In genomic region chr6:137755284-137755683, GRCh38 we compare ENCODE assay signal across 20 cellular contexts.
"Had no signal": no experiment of that assay in that cellular context is flagged by ENCODE, and none has a peak within 500 bp of the region (broad histone marks: within the 10 kb centered on the region; RNA-seq: fewer than 3 reads in every experiment).

No MANE protein-coding gene starts in this region.

- FAIRE-seq: endometrium, kidney had no signal

- H3K27ac ChIP-seq: ascending aorta, coronary artery, gastrocnemius medialis, sigmoid colon, suprapubic skin had no signal

- H3K9me3 ChIP-seq: ascending aorta, gastrocnemius medialis, left lung, sigmoid colon, suprapubic skin had no signal

- H3K4me3 ChIP-seq: ascending aorta, coronary artery, gastrocnemius medialis, left lung, sigmoid colon, suprapubic skin had no signal

- ATAC-seq: activated CD4-positive, CD25-positive, alpha-beta regulatory T cell treated with anti-CD3 and anti-CD28 coated beads, Interleukin-2, amount 50 U/mL, for 24 hours; activated CD8-positive, alpha-beta T cell treated with anti-CD3 and anti-CD28 coated beads, Interleukin-2, amount 10 ng/mL, durations not matched to agents 7 days and 5 days; activated T-cell treated with anti-CD3 and anti-CD28 coated beads, Interleukin-2, amount 50 U/mL, for 4 hours; gastrocnemius medialis; left lung had no signal

- DNase-seq: activated CD4-positive, alpha-beta T cell treated with anti-CD3 and anti-CD28 coated beads, Interleukin-2, amount 10 ng/mL, durations not matched to agents 7 days and 5 days; activated CD8-positive, alpha-beta T cell treated with anti-CD3 and anti-CD28 coated beads, Interleukin-2, amount 10 ng/mL, durations not matched to agents 7 days and 5 days; activated effector memory CD4-positive, alpha-beta T cell treated with Interleukin-2 at 50 U/mL for 16 hours; activated T-cell treated with anti-CD3 and anti-CD28 coated beads, Interleukin-2, amount 50 U/mL, for 4 hours; erythroblast; gastrocnemius medialis; head of caudate nucleus; kidney; left lung; occipital lobe; posterior cingulate gyrus; sigmoid colon; stimulated activated CD4-positive, alpha-beta T cell treated with anti-CD3 and anti-CD28 coated beads, Interleukin-4, amount 100 ng/mL, for 4 hours; stimulated activated naive CD4-positive, alpha-beta T cell; T1000 had no signal

- H3K4me1 ChIP-seq: ascending aorta, sigmoid colon, suprapubic skin had no signal

- H3K27me3 ChIP-seq: ascending aorta, gastrocnemius medialis, left lung, sigmoid colon, suprapubic skin had no signal

- H3K36me3 ChIP-seq: ascending aorta, gastrocnemius medialis, left lung, sigmoid colon, suprapubic skin had no signal
